8 cellular contexts compared by ENCODE assay signal in genomic region chr7:50962962-50963374, GRCh38.
DNase-seq lines count a peak whose midpoint lies in the region; ATAC-seq and TF ChIP-seq lines count a peak whose summit lies in the region.

No MANE protein-coding gene starts in this region.

- POLR2A ChIA-PET in CD8-positive, alpha-beta memory T cell (lab: Charles Lee), result no interaction called here

- H3K9me3 ChIP-seq in mucosa of descending colon, result no peaks in the 10 kb centered on the region
- no peaks in the 10 kb centered on the region for H3K9me3 ChIP-seq in CD8-positive, alpha-beta memory T cell (ENCODE audit: low read length)

- no peak overlapping the region for H3K27ac Mint-ChIP-seq in CD8-positive, alpha-beta memory T cell

- H3K4me3 ChIP-seq in brain microvascular endothelial cell (ENCODE audit: low read depth, low read length) (no peak overlapping the region), mucosa of descending colon (no peak overlapping the region)
- no peak overlapping the region for H3K4me3 ChIP-seq in CD8-positive, alpha-beta memory T cell (ENCODE audit: low read length)

- no peaks in the 10 kb centered on the region for H3K36me3 Mint-ChIP-seq in CD8-positive, alpha-beta memory T cell

- intact Hi-C loops in mucosa of descending colon (cut with DNase I, micrococcal nuclease), result no loop called here

- no peaks in the 10 kb centered on the region for H3K27me3 ChIP-seq in brain microvascular endothelial cell (replicated peaks)
- no peaks in the 10 kb centered on the region for H3K27me3 ChIP-seq in CD8-positive, alpha-beta memory T cell (ENCODE audit: insufficient read depth, low read length, poor library complexity, severe bottlenecking)

- CTCF ChIA-PET in CD8-positive, alpha-beta memory T cell (lab: Charles Lee), result no interaction called here

- H3K27me3 Mint-ChIP-seq in CD8-positive, alpha-beta memory T cell, result peaks cover 0 to 3% of the 10 kb centered on the region in 2 donors

- TF ChIP-seq CTCF in brain microvascular endothelial cell (IDR thresholded peaks at IDR 0.05; ENCODE audit: low read depth, low read length, missing control alignments), result peak; percentile 26
- no peak for TF ChIP-seq CTCF in mucosa of descending colon (IDR thresholded peaks at IDR 0.05)

- H3K36me3 ChIP-seq in brain microvascular endothelial cell (replicated peaks) (no peaks in the 10 kb centered on the region), mucosa of descending colon (ENCODE audit: low read depth) (no peaks in the 10 kb centered on the region)
- no peaks in the 10 kb centered on the region for H3K36me3 ChIP-seq in CD8-positive, alpha-beta memory T cell (ENCODE audit: insufficient read depth, low read length)

- H3K4me1 ChIP-seq in mucosa of descending colon (ENCODE audit: low read depth), result peaks cover 8% of the 10 kb centered on the region
- no peaks in the 10 kb centered on the region for H3K4me1 ChIP-seq in CD8-positive, alpha-beta memory T cell (ENCODE audit: insufficient read depth, low read length)

- H3K27ac ChIP-seq in brain microvascular endothelial cell, result no peak overlapping the region
- H3K27ac ChIP-seq in CD8-positive, alpha-beta memory T cell (ENCODE audit: low read depth, low read length), result no peak overlapping the region

- no peaks in the 10 kb centered on the region for H3K4me1 Mint-ChIP-seq in CD8-positive, alpha-beta memory T cell

- H3K9me3 Mint-ChIP-seq in CD8-positive, alpha-beta memory T cell, result peaks cover 4 to 16% (median 7%) of the 10 kb centered on the region in 5 donors

- in situ Hi-C loops in brain microvascular endothelial cell (cut with HindIII; ENCODE audit: low pct_ligation_motif_present, low sequenced_read_pairs), result no loop called here

- DNase-seq in NCI-H2171 treated with DMSO at 0.1 percent for 48 hours (lab: John Stamatoyannopoulos, UW) (peak; percentile 41), NCI-H2171 (lab: John Stamatoyannopoulos, UW) (no peak), NCI-H2081 (lab: John Stamatoyannopoulos, UW) (peak; percentile 87 to 93), brain microvascular endothelial cell (peak; percentile 35), mucosa of descending colon (peak; percentile 88 to 94 (median 89)), NCI-H526 treated with DMSO at 0.1 percent for 48 hours (lab: John Stamatoyannopoulos, UW) (no peak)
- DNase-seq in activated CD4-positive, alpha-beta T cell treated with anti-CD3 and anti-CD28 coated beads, Interleukin-2, amount 50 U/mL, for 48 hours, result no peak
- no peak for DNase-seq in CD8-positive, alpha-beta memory T cell

- no peak overlapping the region for H3K4me3 Mint-ChIP-seq in CD8-positive, alpha-beta memory T cell

- ATAC-seq in mucosa of descending colon, result peak; percentile 99

Comparison
In these comparisons a context has a peak if more than half of its experiments do, and no peak if none do; other contexts are left out.
1. DNase-seq: peak in NCI-H2171 treated with DMSO at 0.1 percent for 48 hours (single experiment), NCI-H2081 (2 of 2), brain microvascular endothelial cell (single experiment) and mucosa of descending colon (3 of 3); none in NCI-H2171 (single experiment), NCI-H526 treated with DMSO at 0.1 percent for 48 hours (single experiment), activated CD4-positive, alpha-beta T cell treated with anti-CD3 and anti-CD28 coated beads, Interleukin-2, amount 50 U/mL, for 48 hours (0 of 2) and CD8-positive, alpha-beta memory T cell (0 of 5).